ENCODE assay signal across 15 cellular contexts in genomic region chr2:129469389-129469788, GRCh38.
DNase-seq lines count a peak whose midpoint lies in the region; ATAC-seq and TF ChIP-seq lines count a peak whose summit lies in the region.
"Had no signal": no experiment of that assay in that cellular context is flagged by ENCODE, and none has a peak within 500 bp of the region (broad histone marks: within the 10 kb centered on the region; RNA-seq: fewer than 3 reads in every experiment).

No MANE protein-coding gene starts in this region.

- H3K9me3 ChIP-seq in mammary epithelial cell (replicated peaks; ENCODE audit: insufficient read depth, low read length) (peaks cover 12% of the 10 kb centered on the region), esophagus muscularis mucosa (no peaks in the 10 kb centered on the region)
- H3K9me3 ChIP-seq: Caco-2, HAP-1 had no signal

- dilution Hi-C loops in mammary epithelial cell (cut with HindIII; ENCODE audit: low sequenced_read_pairs) = no loop called here

- H3K27me3 Mint-ChIP-seq in MCF 10A (ENCODE audit: insufficient read depth, unreplicated experiment) = no peaks in the 10 kb centered on the region
- H3K27me3 Mint-ChIP-seq: CD8-positive, alpha-beta memory T cell had no signal

- H3K27me3 ChIP-seq in mammary epithelial cell (ENCODE audit: insufficient read depth, low read length) (no peaks in the 10 kb centered on the region), esophagus muscularis mucosa (no peaks in the 10 kb centered on the region)
- H3K27me3 ChIP-seq: BLaER1 had no signal

- no peaks in the 10 kb centered on the region for H3K36me3 Mint-ChIP-seq in MCF 10A (ENCODE audit: insufficient read depth, unreplicated experiment)
- H3K36me3 Mint-ChIP-seq: CD8-positive, alpha-beta memory T cell had no signal

- H3K9ac ChIP-seq in mammary epithelial cell (ENCODE audit: insufficient read depth, low read length) = no peak overlapping the region
- H3K9ac ChIP-seq: BLaER1 had no signal

- 70% methylated on average over 5 of the region's 5 CpGs for WGBS in mammary epithelial cell (ENCODE audit: low coverage, missing lambda C conversion rate)
- 60% methylated on average over 5 of the region's 5 CpGs for WGBS in esophagus muscularis mucosa

- H3K36me3 ChIP-seq in mammary epithelial cell (ENCODE audit: insufficient read depth, low read length) (no peaks in the 10 kb centered on the region), esophagus muscularis mucosa (no peaks in the 10 kb centered on the region)
- H3K36me3 ChIP-seq: BLaER1, HAP-1 had no signal

- TF ChIP-seq POLR2A in esophagus muscularis mucosa (IDR thresholded peaks at IDR 0.05; ENCODE audit: low read depth) = no peak

- DNase-seq in MCF 10A (ENCODE audit: unreplicated experiment) = peak; percentile 18
- DNase-seq in mammary epithelial cell = no peak
- DNase-seq in esophagus muscularis mucosa (ENCODE audit: extremely low spot score) = peak; percentile 66
- DNase-seq in middle frontal gyrus (ENCODE audit: extremely low spot score, low spot score) = peak; percentile 9
- no peak for DNase-seq in effector CD4-positive, alpha-beta T cell
- no peak for DNase-seq in Right ventricle myocardium superior
- DNase-seq: 8988T; AML-193; Caco-2; CD8-positive, alpha-beta memory T cell; DND-41; GDM1 had no signal

- H3K27ac ChIP-seq in mammary epithelial cell (ENCODE audit: insufficient read depth, low read depth, low read length) (no peak overlapping the region), esophagus muscularis mucosa (replicated peaks in 1 of 4) (no peak overlapping the region)
- H3K27ac ChIP-seq: BLaER1 had no signal

- H3K4me1 ChIP-seq in mammary epithelial cell (ENCODE audit: insufficient read depth, low read length) = no peaks in the 10 kb centered on the region
- no peaks in the 10 kb centered on the region for H3K4me1 ChIP-seq in esophagus muscularis mucosa
- H3K4me1 ChIP-seq: Caco-2, HAP-1 had no signal

- H3K9me3 Mint-ChIP-seq in MCF 10A (ENCODE audit: unreplicated experiment) = peaks cover 23% of the 10 kb centered on the region

- ATAC-seq in GM18909 (IDR thresholded peaks at IDR 0.05; ENCODE audit: poor library complexity, unreplicated experiment) = no peak
- no peak for ATAC-seq in Right ventricle myocardium superior (ENCODE audit: poor library complexity)

- in situ Hi-C loops in mammary epithelial cell (cut with MboI; ENCODE audit: low sequenced_read_pairs in 2 of 2) = no loop called here

- no peak overlapping the region for H2AFZ ChIP-seq in mammary epithelial cell (ENCODE audit: low read depth, low read length)

- no peaks in the 10 kb centered on the region for H3K4me1 Mint-ChIP-seq in MCF 10A (ENCODE audit: insufficient read depth, unreplicated experiment)
- H3K4me1 Mint-ChIP-seq: CD8-positive, alpha-beta memory T cell had no signal

- no peak for TF ChIP-seq CTCF in MCF 10A (IDR thresholded peaks at IDR 0.05; ENCODE audit: unreplicated experiment)
- no peak for TF ChIP-seq CTCF in mammary epithelial cell (conservative IDR thresholded peaks at IDR 0.05 in 1 of 2, IDR thresholded peaks at IDR 0.05 in 1 of 2; ENCODE audit: extremely low read depth in 1 of 2, insufficient read depth in 1 of 2, low read depth in 1 of 2, low read length in 2 of 2)
- no peak for TF ChIP-seq CTCF in esophagus muscularis mucosa (IDR thresholded peaks at IDR 0.05)

- intact Hi-C loops in MCF 10A (cut with micrococcal nuclease) = no loop called here
- intact Hi-C loops in mammary epithelial cell (cut with micrococcal nuclease) = no loop called here
- intact Hi-C loops in esophagus muscularis mucosa (cut with DNase I) = no loop called here
- intact Hi-C loops in Right ventricle myocardium superior (cut with DNase I) = no loop called here

- no peaks in the 10 kb centered on the region for H3K79me2 ChIP-seq in mammary epithelial cell (ENCODE audit: insufficient read depth, low read length)

- H3K4me2 ChIP-seq in mammary epithelial cell (ENCODE audit: insufficient read depth, low read depth, low read length) = no peak overlapping the region
- H3K4me2 ChIP-seq: BLaER1 had no signal

- no peak overlapping the region for H3K4me3 Mint-ChIP-seq in MCF 10A (ENCODE audit: unreplicated experiment)
- H3K4me3 Mint-ChIP-seq: CD8-positive, alpha-beta memory T cell had no signal

- no peak overlapping the region for H3K4me3 ChIP-seq in mammary epithelial cell (replicated peaks in 1 of 3; ENCODE audit: insufficient read depth in 1 of 3, low read depth in 2 of 3, low read length in 3 of 3)
- no peak overlapping the region for H3K4me3 ChIP-seq in esophagus muscularis mucosa
- H3K4me3 ChIP-seq: BLaER1, HAP-1 had no signal

- POLR2A ChIA-PET in MCF 10A (lab: Yijun Ruan, JAX) = no interaction called here

- BruUV-seq in MCF 10A (replicated peaks; lab: Mats Ljungman, UMichigan) = no TSS peak
- BruUV-seq in mammary epithelial cell (replicated peaks; lab: Mats Ljungman, UMichigan) = no TSS peak

- no peaks in the 10 kb centered on the region for H4K20me1 ChIP-seq in mammary epithelial cell (ENCODE audit: insufficient read depth, low read length)
- H4K20me1 ChIP-seq: BLaER1 had no signal

- no peak for TF ChIP-seq EP300 in esophagus muscularis mucosa (IDR thresholded peaks at IDR 0.05)

- no peak overlapping the region for H3K27ac Mint-ChIP-seq in MCF 10A (ENCODE audit: low read depth, unreplicated experiment)
- H3K27ac Mint-ChIP-seq: CD8-positive, alpha-beta memory T cell had no signal

- CTCF ChIA-PET in MCF 10A (lab: Yijun Ruan, JAX) (interaction anchor here (0.6 to 0.7 kb wide), 2 partner anchors 108 to 129 kb away, joined by 3 read pairs; no protein-coding TSS in a partner anchor), mammary epithelial cell (lab: Charles Lee; ENCODE audit: low non-redundant PET) (no interaction called here)

Comparison
In these comparisons a context has a peak if more than half of its experiments do, and no peak if none do; other contexts are left out.
1. DNase-seq: peak in MCF 10A (single experiment), esophagus muscularis mucosa (single experiment) and middle frontal gyrus (single experiment); none in mammary epithelial cell (single experiment), effector CD4-positive, alpha-beta T cell (single experiment) and Right ventricle myocardium superior (single experiment).